In the genomic region with DNA sequence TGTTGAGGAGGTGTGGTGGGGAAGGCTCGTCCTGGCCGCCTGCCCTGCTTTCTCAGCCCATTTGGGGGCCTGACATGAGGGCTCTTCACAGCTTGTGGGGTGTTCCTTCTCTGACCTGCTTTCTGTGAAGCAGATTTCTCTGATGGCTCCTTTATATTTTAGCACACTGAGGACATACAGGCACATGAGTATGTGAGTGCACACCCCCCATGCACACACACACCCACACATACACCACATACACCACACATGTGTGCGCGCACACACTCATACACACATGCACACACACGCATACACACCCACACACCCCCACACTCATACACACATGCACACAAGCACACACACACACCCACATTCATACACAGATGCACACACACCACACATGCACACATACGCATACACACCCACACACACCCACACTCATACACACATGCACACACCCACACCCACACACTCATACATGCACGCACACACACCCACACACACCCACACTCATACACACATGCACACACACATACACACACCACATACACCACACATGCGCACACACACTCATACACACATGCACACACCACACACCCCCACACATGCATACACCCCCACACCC, we compare ENCODE assay signal across 1 cellular context.
TF ChIP-seq lines count a peak whose summit lies in the region.

No MANE protein-coding gene starts in this region.

TF ChIP-seq in GM23338, 12 proteins besides CTCF, POLR2A, EP300 and RAD21:
- TF ChIP-seq, protein P1, sequence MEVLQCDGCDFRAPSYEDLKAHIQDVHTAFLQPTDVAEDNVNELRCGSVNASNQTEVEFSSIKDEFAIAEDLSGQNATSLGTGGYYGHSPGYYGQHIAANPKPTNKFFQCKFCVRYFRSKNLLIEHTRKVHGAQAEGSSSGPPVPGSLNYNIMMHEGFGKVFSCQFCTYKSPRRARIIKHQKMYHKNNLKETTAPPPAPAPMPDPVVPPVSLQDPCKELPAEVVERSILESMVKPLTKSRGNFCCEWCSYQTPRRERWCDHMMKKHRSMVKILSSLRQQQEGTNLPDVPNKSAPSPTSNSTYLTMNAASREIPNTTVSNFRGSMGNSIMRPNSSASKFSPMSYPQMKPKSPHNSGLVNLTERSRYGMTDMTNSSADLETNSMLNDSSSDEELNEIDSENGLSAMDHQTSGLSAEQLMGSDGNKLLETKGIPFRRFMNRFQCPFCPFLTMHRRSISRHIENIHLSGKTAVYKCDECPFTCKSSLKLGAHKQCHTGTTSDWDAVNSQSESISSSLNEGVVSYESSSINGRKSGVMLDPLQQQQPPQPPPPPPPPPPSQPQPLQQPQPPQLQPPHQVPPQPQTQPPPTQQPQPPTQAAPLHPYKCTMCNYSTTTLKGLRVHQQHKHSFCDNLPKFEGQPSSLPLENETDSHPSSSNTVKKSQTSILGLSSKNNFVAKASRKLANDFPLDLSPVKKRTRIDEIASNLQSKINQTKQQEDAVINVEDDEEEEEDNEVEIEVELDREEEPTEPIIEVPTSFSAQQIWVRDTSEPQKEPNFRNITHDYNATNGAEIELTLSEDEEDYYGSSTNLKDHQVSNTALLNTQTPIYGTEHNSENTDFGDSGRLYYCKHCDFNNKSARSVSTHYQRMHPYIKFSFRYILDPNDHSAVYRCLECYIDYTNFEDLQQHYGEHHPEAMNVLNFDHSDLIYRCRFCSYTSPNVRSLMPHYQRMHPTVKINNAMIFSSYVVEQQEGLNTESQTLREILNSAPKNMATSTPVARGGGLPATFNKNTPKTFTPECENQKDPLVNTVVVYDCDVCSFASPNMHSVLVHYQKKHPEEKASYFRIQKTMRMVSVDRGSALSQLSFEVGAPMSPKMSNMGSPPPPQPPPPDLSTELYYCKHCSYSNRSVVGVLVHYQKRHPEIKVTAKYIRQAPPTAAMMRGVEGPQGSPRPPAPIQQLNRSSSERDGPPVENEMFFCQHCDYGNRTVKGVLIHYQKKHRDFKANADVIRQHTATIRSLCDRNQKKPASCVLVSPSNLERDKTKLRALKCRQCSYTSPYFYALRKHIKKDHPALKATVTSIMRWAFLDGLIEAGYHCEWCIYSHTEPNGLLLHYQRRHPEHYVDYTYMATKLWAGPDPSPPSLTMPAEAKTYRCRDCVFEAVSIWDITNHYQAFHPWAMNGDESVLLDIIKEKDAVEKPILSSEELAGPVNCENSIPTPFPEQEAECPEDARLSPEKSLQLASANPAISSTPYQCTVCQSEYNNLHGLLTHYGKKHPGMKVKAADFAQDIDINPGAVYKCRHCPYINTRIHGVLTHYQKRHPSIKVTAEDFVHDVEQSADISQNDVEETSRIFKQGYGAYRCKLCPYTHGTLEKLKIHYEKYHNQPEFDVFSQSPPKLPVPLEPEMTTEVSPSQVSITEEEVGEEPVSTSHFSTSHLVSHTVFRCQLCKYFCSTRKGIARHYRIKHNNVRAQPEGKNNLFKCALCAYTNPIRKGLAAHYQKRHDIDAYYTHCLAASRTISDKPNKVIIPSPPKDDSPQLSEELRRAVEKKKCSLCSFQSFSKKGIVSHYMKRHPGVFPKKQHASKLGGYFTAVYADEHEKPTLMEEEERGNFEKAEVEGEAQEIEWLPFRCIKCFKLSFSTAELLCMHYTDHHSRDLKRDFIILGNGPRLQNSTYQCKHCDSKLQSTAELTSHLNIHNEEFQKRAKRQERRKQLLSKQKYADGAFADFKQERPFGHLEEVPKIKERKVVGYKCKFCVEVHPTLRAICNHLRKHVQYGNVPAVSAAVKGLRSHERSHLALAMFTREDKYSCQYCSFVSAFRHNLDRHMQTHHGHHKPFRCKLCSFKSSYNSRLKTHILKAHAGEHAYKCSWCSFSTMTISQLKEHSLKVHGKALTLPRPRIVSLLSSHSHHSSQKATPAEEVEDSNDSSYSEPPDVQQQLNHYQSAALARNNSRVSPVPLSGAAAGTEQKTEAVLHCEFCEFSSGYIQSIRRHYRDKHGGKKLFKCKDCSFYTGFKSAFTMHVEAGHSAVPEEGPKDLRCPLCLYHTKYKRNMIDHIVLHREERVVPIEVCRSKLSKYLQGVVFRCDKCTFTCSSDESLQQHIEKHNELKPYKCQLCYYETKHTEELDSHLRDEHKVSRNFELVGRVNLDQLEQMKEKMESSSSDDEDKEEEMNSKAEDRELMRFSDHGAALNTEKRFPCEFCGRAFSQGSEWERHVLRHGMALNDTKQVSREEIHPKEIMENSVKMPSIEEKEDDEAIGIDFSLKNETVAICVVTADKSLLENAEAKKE (CRISPR knock-in tag; IDR thresholded peaks at IDR 0.05), result no peak
- no peak for TF ChIP-seq EZH2 (IDR thresholded peaks at IDR 0.05; ENCODE audit: low read depth, unreplicated experiment)
- TF ChIP-seq STAT1 (IDR thresholded peaks at IDR 0.05; ENCODE audit: unreplicated experiment), result no peak
- TF ChIP-seq JUNB (IDR thresholded peaks at IDR 0.05; ENCODE audit: unreplicated experiment), result no peak
- TF ChIP-seq, protein P2, sequence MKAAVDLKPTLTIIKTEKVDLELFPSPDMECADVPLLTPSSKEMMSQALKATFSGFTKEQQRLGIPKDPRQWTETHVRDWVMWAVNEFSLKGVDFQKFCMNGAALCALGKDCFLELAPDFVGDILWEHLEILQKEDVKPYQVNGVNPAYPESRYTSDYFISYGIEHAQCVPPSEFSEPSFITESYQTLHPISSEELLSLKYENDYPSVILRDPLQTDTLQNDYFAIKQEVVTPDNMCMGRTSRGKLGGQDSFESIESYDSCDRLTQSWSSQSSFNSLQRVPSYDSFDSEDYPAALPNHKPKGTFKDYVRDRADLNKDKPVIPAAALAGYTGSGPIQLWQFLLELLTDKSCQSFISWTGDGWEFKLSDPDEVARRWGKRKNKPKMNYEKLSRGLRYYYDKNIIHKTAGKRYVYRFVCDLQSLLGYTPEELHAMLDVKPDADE (IDR thresholded peaks at IDR 0.05), result no peak
- no peak for TF ChIP-seq EZH2phosphoT487 (IDR thresholded peaks at IDR 0.05; ENCODE audit: unreplicated experiment)
